In genomic region chr12:49059385-49060232, GRCh38 we compare ENCODE assay signal across 8 cellular contexts. TPM values are rescaled to one million over a fixed set of nuclear protein-coding genes. Genes with fewer than 3 reads are reported as not detected.
DNase-seq lines count a peak whose midpoint lies in the region; ATAC-seq and TF ChIP-seq lines count a peak whose summit lies in the region.

No MANE protein-coding gene starts in this region.

- H3K4me3 Mint-ChIP-seq in endothelial cell (ENCODE audit: unreplicated experiment) (peak overlapping the region; percentile 98), naive B cell (peak overlapping the region; percentile 61 to 98 (median 94))

- no peak for TF ChIP-seq CTCF in endothelial cell (IDR thresholded peaks at IDR 0.05; ENCODE audit: unreplicated experiment)

- DNase-seq in activated naive CD4-positive, alpha-beta T cell treated with Interleukin-2 at 50 U/mL for 16 hours, result peak; percentile 29
- DNase-seq in activated naive CD4-positive, alpha-beta T cell treated with anti-CD3 and anti-CD28 coated beads, Interleukin-2, amount 50 U/mL, for 16 hours, result no peak
- peak; percentile 43 for DNase-seq in SW480 (ENCODE audit: low spot score)
- DNase-seq in endothelial cell (ENCODE audit: low spot score), result peak; percentile 59
- DNase-seq in naive B cell, result peak; percentile 9
- DNase-seq in GM19238 (ENCODE audit: insufficient read length, low spot score), result no peak
- DNase-seq in NK-92 treated with Interleukin-12 subunit alpha and Interleukin-12 subunit beta, amount 100 ng/mL, for 24 hours (lab: John Stamatoyannopoulos, UW), result no peak

- H3K27me3 Mint-ChIP-seq in endothelial cell (ENCODE audit: unreplicated experiment), result peaks cover 25% of the 10 kb centered on the region
- no peaks in the 10 kb centered on the region for H3K27me3 Mint-ChIP-seq in naive B cell

- peak overlapping the region; percentile 89 for H3K27ac Mint-ChIP-seq in endothelial cell (ENCODE audit: unreplicated experiment)
- peak overlapping the region; percentile 49 to 96 (median 87) for H3K27ac Mint-ChIP-seq in naive B cell

- ATAC-seq in HG03045 (IDR thresholded peaks at IDR 0.05; ENCODE audit: unreplicated experiment) (peak; percentile 14), naive B cell (ENCODE audit: low read depth in 2 of 2) (peak; percentile 3 to 10)

- H3K4me1 Mint-ChIP-seq in endothelial cell (ENCODE audit: unreplicated experiment) (peaks cover 54% of the 10 kb centered on the region), naive B cell (peaks cover 60 to 66% (median 61%) of the 10 kb centered on the region in 3 donors)

- H3K36me3 Mint-ChIP-seq in endothelial cell (ENCODE audit: low read depth, unreplicated experiment) (peaks cover 30% of the 10 kb centered on the region), naive B cell (peaks cover 0 to 5% of the 10 kb centered on the region in 2 donors)

- no peaks in the 10 kb centered on the region for H3K9me3 Mint-ChIP-seq in endothelial cell (ENCODE audit: unreplicated experiment)
- H3K9me3 Mint-ChIP-seq in naive B cell, result no peaks in the 10 kb centered on the region

RNA-seq across cellular contexts. Expression of gene KMT2D, which starts 1.0 kb away (rescaled TPM):
- 135 TPM for total RNA-seq in endothelial cell (ENCODE audit: unreplicated experiment)
- 10 to 100 TPM in 3 of 6 donors, 1 to 10 TPM in 3; 2.6 to 33.6 (median 9.7) TPM for polyA plus RNA-seq in naive B cell (ENCODE audit: low read depth in 6 of 6)

RNA-seq across cellular contexts. Expression of gene RHEBL1, which starts 10.2 kb away (rescaled TPM):
- 3.2 TPM for total RNA-seq in endothelial cell (ENCODE audit: unreplicated experiment)
- 1 to 10 TPM; 4.5 to 8.6 (median 6.1) TPM for polyA plus RNA-seq in naive B cell (ENCODE audit: low read depth in 6 of 6)

RNA-seq across cellular contexts. Expression of gene DHH, which starts 35.0 kb away (rescaled TPM):
- 0.46 TPM for total RNA-seq in endothelial cell (ENCODE audit: unreplicated experiment)
- polyA plus RNA-seq in naive B cell (ENCODE audit: low read depth in 6 of 6), result not detected

RNA-seq across cellular contexts. Expression of gene PRKAG1, which starts 41.0 kb away (rescaled TPM):
- total RNA-seq in endothelial cell (ENCODE audit: unreplicated experiment), result 24.0 TPM
- 10 to 100 TPM; 36.2 to 76.2 (median 52.1) TPM for polyA plus RNA-seq in naive B cell (ENCODE audit: low read depth in 6 of 6)

RNA-seq across cellular contexts. Expression of gene LMBR1L, which starts 51.0 kb away (rescaled TPM):
- total RNA-seq in endothelial cell (ENCODE audit: unreplicated experiment), result 175 TPM
- 10 to 100 TPM; 42.4 to 93.6 (median 59.1) TPM for polyA plus RNA-seq in naive B cell (ENCODE audit: low read depth in 6 of 6)

Comparison
In these comparisons a context has a peak if more than half of its experiments do, and no peak if none do; other contexts are left out.
1. DNase-seq: peak in activated naive CD4-positive, alpha-beta T cell treated with Interleukin-2 at 50 U/mL for 16 hours (single experiment), SW480 (single experiment), endothelial cell (single experiment) and naive B cell (single experiment); none in activated naive CD4-positive, alpha-beta T cell treated with anti-CD3 and anti-CD28 coated beads, Interleukin-2, amount 50 U/mL, for 16 hours (single experiment), GM19238 (single experiment) and NK-92 treated with Interleukin-12 subunit alpha and Interleukin-12 subunit beta, amount 100 ng/mL, for 24 hours (single experiment).